In genomic region chr4:79898055-79898454, GRCh38 we compare ENCODE assay signal across 18 cellular contexts.
"Had no signal": no experiment of that assay in that cellular context is flagged by ENCODE, and none has a peak within 500 bp of the region (broad histone marks: within the 10 kb centered on the region; RNA-seq: fewer than 3 reads in every experiment).

No MANE protein-coding gene starts in this region.

- H3K27ac ChIP-seq: KMS-11 had no signal

- H3K4me2 ChIP-seq: KMS-11 had no signal

- DNase-seq: Kasumi-1, NCI-H1092, NCI-H1105 treated with DMSO at 0.1 percent for 48 hours, NCI-H1417 treated with DMSO at 0.1 percent for 48 hours, NCI-H146, NCI-H1694 treated with DMSO at 0.1 percent for 48 hours, NCI-H1930, NCI-H2081, NCI-H2107, NCI-H2227 treated with DMSO at 0.1 percent for 48 hours, NCI-H524, NCI-H69, NCI-H774, RPMI8226, SHP77 had no signal

- ATAC-seq: SK-N-SH treated with all-trans-retinoic acid at 6 μM for 48 hours had no signal

- FAIRE-seq: RCC 7860 had no signal

- H3K9ac ChIP-seq: KMS-11 had no signal
